1 cellular context compared by ENCODE assay signal in the genomic region with DNA sequence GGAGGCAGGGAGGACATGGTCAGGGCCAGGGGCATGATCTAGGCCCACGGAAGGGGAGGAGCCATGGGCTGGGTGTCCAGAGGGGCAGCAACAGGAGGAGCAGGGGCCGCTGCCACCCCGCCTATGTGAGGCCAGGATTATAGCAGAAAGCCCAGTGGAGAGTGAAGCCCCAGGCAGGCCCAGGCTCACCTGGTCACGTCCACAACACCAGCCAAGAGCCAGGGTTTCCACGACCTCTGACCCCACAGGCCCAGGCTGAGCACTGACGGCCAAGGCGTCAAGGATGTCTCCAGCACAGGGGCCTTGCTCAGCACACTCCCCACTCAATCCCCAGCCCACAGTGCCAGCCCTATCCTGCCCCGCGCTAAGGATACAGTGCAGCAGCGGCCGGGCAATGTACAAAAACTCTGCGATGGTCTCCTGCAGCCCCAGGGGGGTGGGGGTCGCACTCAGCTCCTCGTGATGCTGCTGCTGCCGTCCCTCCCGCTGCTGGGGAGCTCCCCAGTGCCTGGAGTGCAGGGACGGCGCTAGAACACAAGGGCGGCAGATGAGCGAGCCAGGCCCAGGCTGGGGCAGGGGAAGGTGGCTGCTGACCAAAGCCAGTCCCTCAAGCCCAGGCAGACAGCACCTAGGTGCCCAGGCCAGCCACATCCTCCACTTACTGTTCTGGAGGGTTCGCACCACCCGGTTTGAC.
TF ChIP-seq lines count a peak whose summit lies in the region.

No MANE protein-coding gene starts in this region.

TF ChIP-seq in H1, 55 proteins besides CTCF, POLR2A, EP300 and RAD21:
- TF ChIP-seq ZNF274 (IDR thresholded peaks at IDR 0.05; ENCODE audit: borderline replicate concordance, extremely low read depth, low read length) (no peak), POLR2AphosphoS5 (IDR thresholded peaks at IDR 0.05; ENCODE audit: low read depth, low read length) (no peak), JUN (IDR thresholded peaks at IDR 0.05; ENCODE audit: low read depth, low read length) (no peak), GTF2F1 (IDR thresholded peaks at IDR 0.05; ENCODE audit: borderline replicate concordance, low read depth, low read length) (no peak), KDM4A (IDR thresholded peaks at IDR 0.05; ENCODE audit: low read depth, low read length, severe bottlenecking) (no peak), BACH1 (IDR thresholded peaks at IDR 0.05; ENCODE audit: low read length) (no peak), SIX5 (IDR thresholded peaks at IDR 0.05; ENCODE audit: low read depth, low read length) (no peak)
- TF ChIP-seq, protein P1, sequence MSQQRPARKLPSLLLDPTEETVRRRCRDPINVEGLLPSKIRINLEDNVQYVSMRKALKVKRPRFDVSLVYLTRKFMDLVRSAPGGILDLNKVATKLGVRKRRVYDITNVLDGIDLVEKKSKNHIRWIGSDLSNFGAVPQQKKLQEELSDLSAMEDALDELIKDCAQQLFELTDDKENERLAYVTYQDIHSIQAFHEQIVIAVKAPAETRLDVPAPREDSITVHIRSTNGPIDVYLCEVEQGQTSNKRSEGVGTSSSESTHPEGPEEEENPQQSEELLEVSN (IDR thresholded peaks at IDR 0.05) = no peak
- TF ChIP-seq, protein P2, sequence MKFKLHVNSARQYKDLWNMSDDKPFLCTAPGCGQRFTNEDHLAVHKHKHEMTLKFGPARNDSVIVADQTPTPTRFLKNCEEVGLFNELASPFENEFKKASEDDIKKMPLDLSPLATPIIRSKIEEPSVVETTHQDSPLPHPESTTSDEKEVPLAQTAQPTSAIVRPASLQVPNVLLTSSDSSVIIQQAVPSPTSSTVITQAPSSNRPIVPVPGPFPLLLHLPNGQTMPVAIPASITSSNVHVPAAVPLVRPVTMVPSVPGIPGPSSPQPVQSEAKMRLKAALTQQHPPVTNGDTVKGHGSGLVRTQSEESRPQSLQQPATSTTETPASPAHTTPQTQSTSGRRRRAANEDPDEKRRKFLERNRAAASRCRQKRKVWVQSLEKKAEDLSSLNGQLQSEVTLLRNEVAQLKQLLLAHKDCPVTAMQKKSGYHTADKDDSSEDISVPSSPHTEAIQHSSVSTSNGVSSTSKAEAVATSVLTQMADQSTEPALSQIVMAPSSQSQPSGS (IDR thresholded peaks at IDR 0.05; ENCODE audit: low read length) = no peak
- TF ChIP-seq, protein P3, sequence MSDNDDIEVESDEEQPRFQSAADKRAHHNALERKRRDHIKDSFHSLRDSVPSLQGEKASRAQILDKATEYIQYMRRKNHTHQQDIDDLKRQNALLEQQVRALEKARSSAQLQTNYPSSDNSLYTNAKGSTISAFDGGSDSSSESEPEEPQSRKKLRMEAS (IDR thresholded peaks at IDR 0.05) = no peak
